ENCODE assay signal across 11 cellular contexts in the genomic region with DNA sequence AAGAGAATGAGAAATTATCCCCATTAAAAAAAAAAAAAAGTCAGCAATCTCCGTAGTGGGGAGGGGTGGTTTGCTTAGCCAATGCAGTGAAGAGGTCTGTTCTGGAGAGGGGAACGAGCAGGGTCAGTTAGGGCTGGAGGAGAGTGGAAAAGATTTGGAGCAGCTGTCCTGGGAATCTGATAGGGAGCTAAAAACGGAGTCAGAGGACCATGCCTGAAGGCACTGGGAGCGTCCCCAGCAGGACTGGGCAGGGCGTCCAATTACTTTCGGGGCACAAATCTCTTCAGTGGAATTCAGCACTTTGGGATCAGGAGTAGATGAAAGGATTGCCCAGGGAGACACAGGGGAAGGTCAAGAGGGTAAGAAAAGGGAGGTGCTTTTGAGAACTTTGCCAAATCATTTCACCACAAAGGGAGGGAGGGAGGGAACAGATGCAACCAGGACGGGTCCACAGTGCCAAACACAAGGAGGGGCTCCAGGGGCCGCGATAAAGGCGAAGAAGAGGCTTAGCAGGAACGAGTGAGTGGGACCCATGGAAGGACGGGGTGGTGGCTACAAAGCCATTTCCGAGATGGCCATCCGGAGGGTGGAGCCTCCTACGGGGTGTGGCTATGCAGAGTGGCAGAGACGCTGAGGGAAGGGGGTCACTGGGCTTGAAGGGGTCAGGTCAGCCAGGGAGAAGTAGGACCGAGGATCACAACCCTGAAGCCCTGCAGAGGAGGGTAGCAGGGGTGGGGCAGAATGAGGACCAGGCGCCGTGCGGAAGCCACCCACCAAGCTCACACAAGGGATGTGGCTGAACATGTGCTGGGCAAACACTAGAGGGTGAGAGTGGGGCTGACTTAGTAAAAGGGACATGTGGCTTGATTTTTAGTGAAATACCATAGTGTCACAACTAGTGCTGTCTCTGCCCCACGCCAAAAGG.
A peak's percentile ranks its signal among the peaks of the same experiment; 100 is the strongest.
DNase-seq lines count a peak whose midpoint lies in the region; ATAC-seq, FAIRE-seq and TF ChIP-seq lines count a peak whose summit lies in the region.
"Had no signal": no experiment of that assay in that cellular context is flagged by ENCODE, and none has a peak within 500 bp of the region (broad histone marks: within the 10 kb centered on the region; RNA-seq: fewer than 3 reads in every experiment).

No MANE protein-coding gene starts in this region.

- H3K27ac ChIP-seq in right atrium auricular region (peak overlapping the region; percentile 57 to 76), spleen (peak overlapping the region in 7 of 8 donors; percentile 9 to 73 (median 47)), esophagus muscularis mucosa (replicated peaks in 1 of 4) (no peak overlapping the region)
- H3K27ac ChIP-seq: VCaP had no signal

- whole genome bisulfite sequencing in spleen, 5 donors: 56 to 77% (median 58%) methylated on average over 21 of the region's 21 CpGs
- 54% methylated on average over 21 of the region's 21 CpGs for WGBS in esophagus muscularis mucosa

- no peak for ATAC-seq in GM21526 (IDR thresholded peaks at IDR 0.05; ENCODE audit: low FRiP score, unreplicated experiment)

- FAIRE-seq in GM12892 (lab: Jason Lieb, UNC): no peak

- H3K4me3 ChIP-seq in right atrium auricular region (peak overlapping the region; percentile 26 to 42), spleen (peak overlapping the region in 2 of 8 donors; percentile 8 to 42), esophagus muscularis mucosa (no peak overlapping the region)

- peak; percentile 23 for DNase-seq in GM12892 (ENCODE audit: insufficient read length)
- DNase-seq in SW480 (ENCODE audit: low spot score): peak; percentile 63
- DNase-seq in right atrium auricular region (ENCODE audit: low spot score): no peak
- DNase-seq in spleen: peak; percentile 78
- no peak for DNase-seq in esophagus muscularis mucosa (ENCODE audit: extremely low spot score)
- no peak for DNase-seq in chondrocyte (ENCODE audit: low spot score)
- no peak for DNase-seq in hepatic stellate cell (ENCODE audit: low spot score)

- peaks cover 16% of the 10 kb centered on the region for H3K4me1 Mint-ChIP-seq in chondrocyte (ENCODE audit: low read depth)

- intact Hi-C loops in spleen (cut with DNase I; ENCODE audit: low total_unique reads) (no loop called here), esophagus muscularis mucosa (cut with DNase I) (no loop called here)

- no peaks in the 10 kb centered on the region for H3K9me3 ChIP-seq in right atrium auricular region
- H3K9me3 ChIP-seq in spleen: peaks cover 0 to under 1% (median 0%) of the 10 kb centered on the region in 8 donors
- no peaks in the 10 kb centered on the region for H3K9me3 ChIP-seq in esophagus muscularis mucosa

- no peak overlapping the region for H3K4me3 Mint-ChIP-seq in chondrocyte (ENCODE audit: unreplicated experiment)
- H3K4me3 Mint-ChIP-seq: activated naive CD8-positive, alpha-beta T cell; natural killer cell treated with Interleukin-12 subunit alpha and Interleukin-12 subunit beta and Interleukin-15 and Interleukin-18, amount 100 ng/mL, for 72 hours had no signal

- no peaks in the 10 kb centered on the region for H3K9me3 Mint-ChIP-seq in chondrocyte (ENCODE audit: low read depth)
- H3K9me3 Mint-ChIP-seq: natural killer cell treated with Interleukin-12 subunit alpha and Interleukin-12 subunit beta and Interleukin-15 and Interleukin-18, amount 100 ng/mL, for 72 hours had no signal

- H3K36me3 ChIP-seq in right atrium auricular region (no peaks in the 10 kb centered on the region), spleen (no peaks in the 10 kb centered on the region), esophagus muscularis mucosa (no peaks in the 10 kb centered on the region)

- H3K36me3 Mint-ChIP-seq in chondrocyte (ENCODE audit: low read depth): no peaks in the 10 kb centered on the region
- H3K36me3 Mint-ChIP-seq: activated naive CD8-positive, alpha-beta T cell; natural killer cell treated with Interleukin-12 subunit alpha and Interleukin-12 subunit beta and Interleukin-15 and Interleukin-18, amount 100 ng/mL, for 72 hours had no signal

- TF ChIP-seq POLR2A in GM12892 (IDR thresholded peaks at IDR 0.05; ENCODE audit: low read depth, low read length) (no peak), spleen (IDR thresholded peaks at IDR 0.05) (no peak), esophagus muscularis mucosa (IDR thresholded peaks at IDR 0.05; ENCODE audit: low read depth) (no peak)

- H3K4me1 ChIP-seq in right atrium auricular region: peaks cover 0 to 9% of the 10 kb centered on the region in 2 donors
- H3K4me1 ChIP-seq in spleen: peaks cover 0 to 53% (median 20%) of the 10 kb centered on the region in 6 donors
- peaks cover 0 to 8% (median 0%) of the 10 kb centered on the region in 4 donors for H3K4me1 ChIP-seq in esophagus muscularis mucosa

- TF ChIP-seq CTCF in right atrium auricular region (IDR thresholded peaks at IDR 0.05) (peak in 1 of 2 donors; percentile 42), spleen (IDR thresholded peaks at IDR 0.05 in 8 of 11, conservative IDR thresholded peaks at IDR 0.05 in 3 of 11) (peak in 5 of 11 experiments; percentile 15 to 33 (median 23)), esophagus muscularis mucosa (IDR thresholded peaks at IDR 0.05) (no peak), chondrocyte (IDR thresholded peaks at IDR 0.05) (no peak)

- H3K27me3 ChIP-seq in right atrium auricular region (no peaks in the 10 kb centered on the region), spleen (replicated peaks in 1 of 7) (no peaks in the 10 kb centered on the region), esophagus muscularis mucosa (peaks cover 0 to 14% (median 0%) of the 10 kb centered on the region in 4 donors)

- no peak for TF ChIP-seq EP300 in esophagus muscularis mucosa (IDR thresholded peaks at IDR 0.05)

- no peak overlapping the region for H3K27ac Mint-ChIP-seq in chondrocyte (ENCODE audit: unreplicated experiment)
- H3K27ac Mint-ChIP-seq: activated naive CD8-positive, alpha-beta T cell; natural killer cell treated with Interleukin-12 subunit alpha and Interleukin-12 subunit beta and Interleukin-15 and Interleukin-18, amount 100 ng/mL, for 72 hours had no signal

- H3K27me3 Mint-ChIP-seq in chondrocyte (ENCODE audit: low read depth): peaks cover 14% of the 10 kb centered on the region

Comparison
In these comparisons a context has a peak if more than half of its experiments do, and no peak if none do; other contexts are left out.
1. DNase-seq: peak in GM12892 (single experiment), SW480 (single experiment) and spleen (single experiment); none in right atrium auricular region (single experiment), esophagus muscularis mucosa (single experiment), chondrocyte (single experiment) and hepatic stellate cell (single experiment).
2. H3K27ac ChIP-seq: peak in right atrium auricular region (2 of 2) and spleen (7 of 8); none in esophagus muscularis mucosa (0 of 4).
3. H3K4me3 ChIP-seq: peak in right atrium auricular region (2 of 2); none in esophagus muscularis mucosa (0 of 4).